Comparison of ENCODE assay signal across 9 cellular contexts in the genomic region with DNA sequence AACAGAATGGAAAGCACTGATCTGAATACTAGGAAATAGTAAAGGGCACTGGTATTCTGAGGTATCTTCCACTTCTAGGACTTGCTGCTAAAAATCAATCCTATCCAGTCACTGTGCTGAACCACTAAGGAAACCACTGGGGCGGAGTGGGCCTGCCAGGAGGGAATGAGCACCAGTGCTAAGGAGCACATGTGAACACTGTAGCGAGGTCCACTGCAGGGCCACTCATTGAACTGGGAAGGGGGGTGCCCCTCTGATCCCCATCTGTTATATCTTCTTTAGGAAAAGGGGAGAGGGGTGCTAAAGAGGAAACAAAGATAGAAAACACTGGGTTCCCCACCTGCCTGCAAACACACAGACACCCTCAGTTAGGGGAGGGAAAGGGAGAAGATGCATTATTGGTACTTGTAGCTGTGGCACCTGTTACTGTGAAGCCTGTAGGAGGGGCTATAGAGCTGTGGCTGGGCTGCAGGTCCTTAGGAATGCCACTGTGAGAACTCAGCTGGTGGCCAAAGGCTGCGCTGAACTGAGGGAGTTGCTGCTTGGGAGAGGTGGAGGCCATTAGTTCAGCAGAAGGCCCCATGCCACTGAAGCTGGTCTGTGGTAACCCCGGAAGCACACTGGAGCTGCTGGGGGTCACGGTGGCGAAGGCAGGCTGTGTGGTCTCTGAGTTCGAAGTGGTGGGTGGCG.
DNase-seq lines count a peak whose midpoint lies in the region; ATAC-seq and TF ChIP-seq lines count a peak whose summit lies in the region.
"Had no signal": no experiment of that assay in that cellular context is flagged by ENCODE, and none has a peak within 500 bp of the region (broad histone marks: within the 10 kb centered on the region; RNA-seq: fewer than 3 reads in every experiment).

No MANE protein-coding gene starts in this region.

- no peak for TF ChIP-seq EP300 in gastroesophageal sphincter (IDR thresholded peaks at IDR 0.05)

- H3K27ac ChIP-seq in gastroesophageal sphincter (no peak overlapping the region), aorta (ENCODE audit: low read depth in 1 of 2, low read length in 2 of 2) (no peak overlapping the region)
- H3K27ac ChIP-seq: BLaER1 had no signal

- H3K4me3 Mint-ChIP-seq in activated CD4-positive, alpha-beta memory T cell treated with anti-CD3 and anti-CD28 coated beads, Interleukin-2, amount 10 ng/mL, durations not matched to agents 7 days and 5 days = no peak overlapping the region

- POLR2A ChIA-PET in activated CD4-positive, alpha-beta memory T cell treated with anti-CD3 and anti-CD28 coated beads, Interleukin-2, amount 10 ng/mL, durations not matched to agents 7 days and 5 days (lab: Charles Lee) = no interaction called here

- no peak for TF ChIP-seq CTCF in gastroesophageal sphincter (IDR thresholded peaks at IDR 0.05)

- DNase-seq in NCI-H1417 (lab: John Stamatoyannopoulos, UW) (peak in 2 of 3 experiments; percentile 7 to 9), NCI-H1417 treated with DMSO at 0.1 percent for 48 hours (lab: John Stamatoyannopoulos, UW) (no peak), myocyte (ENCODE audit: low read depth) (peak; percentile 42), NCI-H1105 (lab: John Stamatoyannopoulos, UW) (no peak), aorta (no peak)
- peak; percentile 18 for DNase-seq in activated CD4-positive, alpha-beta memory T cell treated with anti-CD3 and anti-CD28 coated beads, Interleukin-2, amount 10 ng/mL, durations not matched to agents 7 days and 5 days

- ATAC-seq in HG03103 (IDR thresholded peaks at IDR 0.05; ENCODE audit: low read depth, unreplicated experiment) = peak; percentile 68
- no peak for ATAC-seq in gastroesophageal sphincter
- no peak for ATAC-seq in aorta (ENCODE audit: low FRiP score)

- peaks cover 50% of the 10 kb centered on the region for H3K36me3 Mint-ChIP-seq in activated CD4-positive, alpha-beta memory T cell treated with anti-CD3 and anti-CD28 coated beads, Interleukin-2, amount 10 ng/mL, durations not matched to agents 7 days and 5 days (ENCODE audit: low read depth)

- H3K9me3 Mint-ChIP-seq in activated CD4-positive, alpha-beta memory T cell treated with anti-CD3 and anti-CD28 coated beads, Interleukin-2, amount 10 ng/mL, durations not matched to agents 7 days and 5 days = no peaks in the 10 kb centered on the region

- peaks cover 2% of the 10 kb centered on the region for H3K4me1 Mint-ChIP-seq in activated CD4-positive, alpha-beta memory T cell treated with anti-CD3 and anti-CD28 coated beads, Interleukin-2, amount 10 ng/mL, durations not matched to agents 7 days and 5 days

- 83% methylated on average over 2 of the region's 8 CpGs; no CpG with 5 or more reads in 1 of the 2 donors for WGBS in gastroesophageal sphincter (ENCODE audit: low coverage in 1 of 2), 2 donors
- 96% methylated on average over 8 of the region's 8 CpGs for WGBS in aorta, 2 donors

- H3K4me1 ChIP-seq in gastroesophageal sphincter (no peaks in the 10 kb centered on the region), aorta (ENCODE audit: control insufficient read depth in 1 of 2, insufficient read depth in 2 of 2, low read length in 2 of 2) (no peaks in the 10 kb centered on the region)
- H3K4me1 ChIP-seq: BLaER1 had no signal

- no peaks in the 10 kb centered on the region for H3K27me3 Mint-ChIP-seq in activated CD4-positive, alpha-beta memory T cell treated with anti-CD3 and anti-CD28 coated beads, Interleukin-2, amount 10 ng/mL, durations not matched to agents 7 days and 5 days

- H3K9me3 ChIP-seq in gastroesophageal sphincter (no peaks in the 10 kb centered on the region), aorta (ENCODE audit: control insufficient read depth, low read length) (no peaks in the 10 kb centered on the region)
- H3K9me3 ChIP-seq: BLaER1 had no signal

- H3K27me3 ChIP-seq in gastroesophageal sphincter = no peaks in the 10 kb centered on the region
- no peaks in the 10 kb centered on the region for H3K27me3 ChIP-seq in aorta (ENCODE audit: control insufficient read depth in 1 of 2, insufficient read depth in 2 of 2, low read length in 1 of 2)
- H3K27me3 ChIP-seq: BLaER1 had no signal

- TF ChIP-seq POLR2A in gastroesophageal sphincter (IDR thresholded peaks at IDR 0.05) = no peak

- intact Hi-C loops in aorta (cut with DNase I) = no loop called here

- H3K36me3 ChIP-seq in gastroesophageal sphincter = peaks cover 0 to 70% of the 10 kb centered on the region in 2 donors
- H3K36me3 ChIP-seq in aorta (ENCODE audit: control insufficient read depth in 1 of 2, insufficient read depth in 2 of 2, low read length in 1 of 2) = peaks cover 0 to 6% of the 10 kb centered on the region in 2 donors

- CTCF ChIA-PET in activated CD4-positive, alpha-beta memory T cell treated with anti-CD3 and anti-CD28 coated beads, Interleukin-2, amount 10 ng/mL, durations not matched to agents 7 days and 5 days (lab: Charles Lee) = interaction anchor here (0.8 to 1.1 kb wide), 2 partner anchors 120 to 258 kb away, joined by 3 read pairs; no protein-coding TSS in a partner anchor

- H3K27ac Mint-ChIP-seq in activated CD4-positive, alpha-beta memory T cell treated with anti-CD3 and anti-CD28 coated beads, Interleukin-2, amount 10 ng/mL, durations not matched to agents 7 days and 5 days = no peak overlapping the region

- H3K4me3 ChIP-seq in gastroesophageal sphincter (no peak overlapping the region), aorta (ENCODE audit: low read length in 2 of 2) (no peak overlapping the region)
- H3K4me3 ChIP-seq: BLaER1 had no signal

Comparison
In these comparisons a context has a peak if more than half of its experiments do, and no peak if none do; other contexts are left out.
1. DNase-seq: peak in NCI-H1417 (2 of 3), activated CD4-positive, alpha-beta memory T cell treated with anti-CD3 and anti-CD28 coated beads, Interleukin-2, amount 10 ng/mL, durations not matched to agents 7 days and 5 days (single experiment) and myocyte (single experiment); none in NCI-H1417 treated with DMSO at 0.1 percent for 48 hours (single experiment), NCI-H1105 (single experiment) and aorta (0 of 2).